In the genomic region with DNA sequence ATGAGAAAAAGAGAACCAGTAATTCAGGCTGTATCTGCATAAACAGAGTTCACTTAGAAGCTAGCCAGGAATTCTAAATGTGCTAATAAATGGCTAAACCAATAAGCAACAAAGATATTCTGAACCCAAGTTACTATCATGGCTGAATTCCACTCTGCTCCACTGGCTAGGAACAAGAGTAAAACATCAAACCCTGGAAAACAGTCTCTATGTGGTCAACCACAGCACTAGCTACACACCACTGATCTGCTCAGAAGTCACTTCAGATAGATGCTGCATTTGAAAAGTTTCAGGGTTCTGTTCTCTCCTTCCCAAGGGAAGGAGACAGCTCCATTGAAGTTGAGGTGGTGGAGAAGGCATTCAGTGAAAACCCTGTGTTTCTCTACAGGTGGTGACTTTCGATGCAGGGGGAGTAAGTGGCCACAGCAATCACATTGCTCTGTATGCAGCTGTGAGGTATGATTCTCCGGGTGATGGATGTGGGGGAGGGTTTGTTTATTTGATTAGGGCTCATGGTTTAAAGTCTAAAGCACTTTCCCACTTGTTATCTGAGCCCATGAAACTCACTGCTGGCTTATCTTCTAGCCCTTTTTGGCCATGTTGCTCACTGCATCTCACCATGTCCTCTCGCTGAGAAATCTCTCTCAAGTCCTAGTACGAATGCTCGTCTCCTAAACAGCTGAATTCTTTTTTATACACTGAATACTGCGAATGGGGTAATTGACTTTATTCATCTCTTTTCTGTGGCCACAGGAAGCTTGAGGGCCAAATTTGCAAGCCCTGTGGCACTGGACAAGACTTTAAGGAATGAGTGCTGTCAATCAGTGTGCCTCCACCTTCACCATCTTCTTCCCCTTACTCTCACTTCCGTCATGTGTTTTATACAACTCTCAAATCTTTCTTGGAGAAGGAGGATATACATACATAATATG, we compare ENCODE assay signal across 1 cellular context.
A peak's percentile ranks its signal among the peaks of the same experiment; 100 is the strongest.
TF ChIP-seq lines count a peak whose summit lies in the region.

No MANE protein-coding gene starts in this region.

TF ChIP-seq in K562, 482 proteins besides CTCF, POLR2A, EP300 and RAD21 (continued from another document and continues in another):
- TF ChIP-seq, protein P1, sequence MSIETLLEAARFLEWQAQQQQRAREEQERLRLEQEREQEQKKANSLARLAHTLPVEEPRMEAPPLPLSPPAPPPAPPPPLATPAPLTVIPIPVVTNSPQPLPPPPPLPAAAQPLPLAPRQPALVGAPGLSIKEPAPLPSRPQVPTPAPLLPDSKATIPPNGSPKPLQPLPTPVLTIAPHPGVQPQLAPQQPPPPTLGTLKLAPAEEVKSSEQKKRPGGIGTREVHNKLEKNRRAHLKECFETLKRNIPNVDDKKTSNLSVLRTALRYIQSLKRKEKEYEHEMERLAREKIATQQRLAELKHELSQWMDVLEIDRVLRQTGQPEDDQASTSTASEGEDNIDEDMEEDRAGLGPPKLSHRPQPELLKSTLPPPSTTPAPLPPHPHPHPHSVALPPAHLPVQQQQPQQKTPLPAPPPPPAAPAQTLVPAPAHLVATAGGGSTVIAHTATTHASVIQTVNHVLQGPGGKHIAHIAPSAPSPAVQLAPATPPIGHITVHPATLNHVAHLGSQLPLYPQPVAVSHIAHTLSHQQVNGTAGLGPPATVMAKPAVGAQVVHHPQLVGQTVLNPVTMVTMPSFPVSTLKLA (conservative IDR thresholded peaks at IDR 0.05) = peak in 1 of 2 experiments; percentile 63; a peak in 3 of 4 replicates
- TF ChIP-seq HDAC1 (IDR thresholded peaks at IDR 0.05) (peak in 1 of 2 experiments; percentile 95; a peak in 2 of 4 replicates), THAP12 (CRISPR knock-in tag; IDR thresholded peaks at IDR 0.05) (no peak), E2F8 (IDR thresholded peaks at IDR 0.05; ENCODE audit: low read depth, partially characterized antibody) (no peak), MYC (IDR thresholded peaks at IDR 0.05; ENCODE audit: low read depth, low read length) (0 out of 2 replicates have a peak, but pooled peaks have one; percentile 48), MYC (CRISPR knock-in tag; IDR thresholded peaks at IDR 0.05; ENCODE audit: borderline replicate concordance, low read depth) (no peak), VEZF1 (CRISPR knock-in tag; IDR thresholded peaks at IDR 0.05) (peak; percentile 59), ATF6 (CRISPR knock-in tag; IDR thresholded peaks at IDR 0.05) (no peak), TRIM24 (IDR thresholded peaks at IDR 0.05) (peak; percentile 63 to 81; a peak in 3 of 4 replicates), HES1 (IDR thresholded peaks at IDR 0.05; ENCODE audit: low read depth) (peak; percentile 87), LCOR (CRISPR knock-in tag; IDR thresholded peaks at IDR 0.05) (0 out of 2 replicates have a peak, but pooled peaks have one; percentile 44), MTF1 (CRISPR knock-in tag; IDR thresholded peaks at IDR 0.05; ENCODE audit: borderline replicate concordance) (no peak), DEAF1 (CRISPR knock-in tag; IDR thresholded peaks at IDR 0.05) (no peak), SOX6 (IDR thresholded peaks at IDR 0.05) (peak; percentile 78), ATF1 (CRISPR knock-in tag; IDR thresholded peaks at IDR 0.05) (no peak), ATF1 (tag; IDR thresholded peaks at IDR 0.05) (peak; percentile 44), SMARCA4 (IDR thresholded peaks at IDR 0.05) (peak; percentile 84), CBFA2T2 (conservative IDR thresholded peaks at IDR 0.05) (peak; percentile 95), FOXJ2 (tag; IDR thresholded peaks at IDR 0.05) (peak; percentile 37; the same call in 1 of the 2 replicates), SRF (CRISPR knock-in tag; IDR thresholded peaks at IDR 0.05) (peak in 1 of 2 experiments; percentile 78; a peak in 1 of 4 replicates), CC2D1A (IDR thresholded peaks at IDR 0.05) (peak; percentile 58; the same call in 1 of the 2 replicates), RFX5 (IDR thresholded peaks at IDR 0.05; ENCODE audit: low read depth, low read length) (no peak), FOXK2 (conservative IDR thresholded peaks at IDR 0.05 in 1 of 2, IDR thresholded peaks at IDR 0.05 in 1 of 2; ENCODE audit: low read depth in 2 of 2) (peak; percentile 66 to 72), HMBOX1 (IDR thresholded peaks at IDR 0.05) (no peak), NUFIP1 (IDR thresholded peaks at IDR 0.05; ENCODE audit: partially characterized antibody) (no peak)
- TF ChIP-seq, protein P2, sequence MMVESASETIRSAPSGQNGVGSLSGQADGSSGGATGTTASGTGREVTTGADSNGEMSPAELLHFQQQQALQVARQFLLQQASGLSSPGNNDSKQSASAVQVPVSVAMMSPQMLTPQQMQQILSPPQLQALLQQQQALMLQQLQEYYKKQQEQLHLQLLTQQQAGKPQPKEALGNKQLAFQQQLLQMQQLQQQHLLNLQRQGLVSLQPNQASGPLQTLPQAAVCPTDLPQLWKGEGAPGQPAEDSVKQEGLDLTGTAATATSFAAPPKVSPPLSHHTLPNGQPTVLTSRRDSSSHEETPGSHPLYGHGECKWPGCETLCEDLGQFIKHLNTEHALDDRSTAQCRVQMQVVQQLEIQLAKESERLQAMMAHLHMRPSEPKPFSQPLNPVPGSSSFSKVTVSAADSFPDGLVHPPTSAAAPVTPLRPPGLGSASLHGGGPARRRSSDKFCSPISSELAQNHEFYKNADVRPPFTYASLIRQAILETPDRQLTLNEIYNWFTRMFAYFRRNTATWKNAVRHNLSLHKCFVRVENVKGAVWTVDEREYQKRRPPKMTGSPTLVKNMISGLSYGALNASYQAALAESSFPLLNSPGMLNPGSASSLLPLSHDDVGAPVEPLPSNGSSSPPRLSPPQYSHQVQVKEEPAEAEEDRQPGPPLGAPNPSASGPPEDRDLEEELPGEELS (CRISPR knock-in tag; IDR thresholded peaks at IDR 0.05; ENCODE audit: borderline replicate concordance) = no peak
- TF ChIP-seq, protein P3, sequence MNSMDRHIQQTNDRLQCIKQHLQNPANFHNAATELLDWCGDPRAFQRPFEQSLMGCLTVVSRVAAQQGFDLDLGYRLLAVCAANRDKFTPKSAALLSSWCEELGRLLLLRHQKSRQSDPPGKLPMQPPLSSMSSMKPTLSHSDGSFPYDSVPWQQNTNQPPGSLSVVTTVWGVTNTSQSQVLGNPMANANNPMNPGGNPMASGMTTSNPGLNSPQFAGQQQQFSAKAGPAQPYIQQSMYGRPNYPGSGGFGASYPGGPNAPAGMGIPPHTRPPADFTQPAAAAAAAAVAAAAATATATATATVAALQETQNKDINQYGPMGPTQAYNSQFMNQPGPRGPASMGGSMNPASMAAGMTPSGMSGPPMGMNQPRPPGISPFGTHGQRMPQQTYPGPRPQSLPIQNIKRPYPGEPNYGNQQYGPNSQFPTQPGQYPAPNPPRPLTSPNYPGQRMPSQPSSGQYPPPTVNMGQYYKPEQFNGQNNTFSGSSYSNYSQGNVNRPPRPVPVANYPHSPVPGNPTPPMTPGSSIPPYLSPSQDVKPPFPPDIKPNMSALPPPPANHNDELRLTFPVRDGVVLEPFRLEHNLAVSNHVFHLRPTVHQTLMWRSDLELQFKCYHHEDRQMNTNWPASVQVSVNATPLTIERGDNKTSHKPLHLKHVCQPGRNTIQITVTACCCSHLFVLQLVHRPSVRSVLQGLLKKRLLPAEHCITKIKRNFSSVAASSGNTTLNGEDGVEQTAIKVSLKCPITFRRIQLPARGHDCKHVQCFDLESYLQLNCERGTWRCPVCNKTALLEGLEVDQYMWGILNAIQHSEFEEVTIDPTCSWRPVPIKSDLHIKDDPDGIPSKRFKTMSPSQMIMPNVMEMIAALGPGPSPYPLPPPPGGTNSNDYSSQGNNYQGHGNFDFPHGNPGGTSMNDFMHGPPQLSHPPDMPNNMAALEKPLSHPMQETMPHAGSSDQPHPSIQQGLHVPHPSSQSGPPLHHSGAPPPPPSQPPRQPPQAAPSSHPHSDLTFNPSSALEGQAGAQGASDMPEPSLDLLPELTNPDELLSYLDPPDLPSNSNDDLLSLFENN (IDR thresholded peaks at IDR 0.05; ENCODE audit: low read depth in 2 of 2, low read length in 2 of 2) = peak in 1 of 2 experiments; percentile 73; a peak in 1 of 4 replicates
